Comparison of ENCODE assay signal across 8 cellular contexts in genomic region chr1:234893725-234894630, GRCh38.
DNase-seq lines count a peak whose midpoint lies in the region; ATAC-seq and TF ChIP-seq lines count a peak whose summit lies in the region.
"Had no signal": no experiment of that assay in that cellular context is flagged by ENCODE, and none has a peak within 500 bp of the region (broad histone marks: within the 10 kb centered on the region; RNA-seq: fewer than 3 reads in every experiment).

No MANE protein-coding gene starts in this region.

- peak overlapping the region; percentile 6 for H3K4me2 ChIP-seq in skeletal muscle satellite cell (ENCODE audit: low read length)

- no peaks in the 10 kb centered on the region for H3K36me3 Mint-ChIP-seq in HFFc6 (ENCODE audit: low read depth)
- H3K36me3 Mint-ChIP-seq: memory B cell had no signal

- 0 out of 2 replicates have a peak overlapping the region, but pooled peaks have one; percentile 9 for H3K4me3 Mint-ChIP-seq in HFFc6
- H3K4me3 Mint-ChIP-seq: memory B cell had no signal

- H3K9me3 Mint-ChIP-seq in HFFc6 = no peaks in the 10 kb centered on the region
- H3K9me3 Mint-ChIP-seq: memory B cell had no signal

- TF ChIP-seq CTCF in HFFc6 (IDR thresholded peaks at IDR 0.05) (no peak), body of pancreas (IDR thresholded peaks at IDR 0.05) (no peak)

- H3K27me3 ChIP-seq in body of pancreas = no peaks in the 10 kb centered on the region
- no peaks in the 10 kb centered on the region for H3K27me3 ChIP-seq in skeletal muscle satellite cell (ENCODE audit: control insufficient read depth, insufficient read depth, low read length)

- H3K4me1 Mint-ChIP-seq in HFFc6 (ENCODE audit: low read depth) = peaks cover 43% of the 10 kb centered on the region

- H3K36me3 ChIP-seq in body of pancreas (replicated peaks in 1 of 2; ENCODE audit: insufficient read depth in 1 of 2, low read depth in 2 of 2) (no peaks in the 10 kb centered on the region), skeletal muscle satellite cell (ENCODE audit: insufficient read depth, low read length) (no peaks in the 10 kb centered on the region)

- peak overlapping the region; percentile 24 for H3K9ac ChIP-seq in skeletal muscle satellite cell (ENCODE audit: low read depth, low read length)

- peak; percentile 52 for DNase-seq in HFFc6
- DNase-seq in NCI-H2196 treated with DMSO at 0.1 percent for 48 hours (lab: John Stamatoyannopoulos, UW; ENCODE audit: unreplicated experiment) = peak; percentile 8
- DNase-seq in body of pancreas = peak in 3 of 4 donors; percentile 64 to 76 (median 75)
- DNase-seq in medulla oblongata (ENCODE audit: extremely low spot score) = no peak
- no peak for DNase-seq in NCI-H526 (lab: John Stamatoyannopoulos, UW)

- H3K4me1 ChIP-seq in body of pancreas (peaks cover 50% of the 10 kb centered on the region), skeletal muscle satellite cell (ENCODE audit: control insufficient read depth, insufficient read depth, low read length) (peaks cover 27% of the 10 kb centered on the region)

- H3K9me3 ChIP-seq in body of pancreas (no peaks in the 10 kb centered on the region), skeletal muscle satellite cell (replicated peaks; ENCODE audit: low read length) (no peaks in the 10 kb centered on the region)

- H3K27ac Mint-ChIP-seq in HFFc6 = peak overlapping the region; percentile 59

- intact Hi-C loops in body of pancreas (cut with DNase I) = no loop called here

- H3K27me3 Mint-ChIP-seq in HFFc6 (ENCODE audit: insufficient read depth) = peaks cover 2% of the 10 kb centered on the region; the same call in 1 of the 2 replicates
- H3K27me3 Mint-ChIP-seq: memory B cell had no signal

- peak overlapping the region; percentile 52 to 70 (median 60) for H3K27ac ChIP-seq in body of pancreas

- H3K4me3 ChIP-seq in body of pancreas (no peak overlapping the region), skeletal muscle satellite cell (ENCODE audit: low read length) (no peak overlapping the region)

- WGBS in body of pancreas, 2 donors = 49 to 53% methylated on average over 11 of the region's 11 CpGs

- ATAC-seq in body of pancreas (peak; percentile 76), HG03457 (IDR thresholded peaks at IDR 0.05; ENCODE audit: unreplicated experiment) (no peak)

- TF ChIP-seq POLR2A in body of pancreas (IDR thresholded peaks at IDR 0.05) = peak in 1 of 3 donors; percentile 9

Comparison
In these comparisons a context has a peak if more than half of its experiments do, and no peak if none do; other contexts are left out.
1. DNase-seq: peak in HFFc6 (single experiment), NCI-H2196 treated with DMSO at 0.1 percent for 48 hours (single experiment) and body of pancreas (3 of 4); none in medulla oblongata (single experiment) and NCI-H526 (0 of 2).